In the genomic region with DNA sequence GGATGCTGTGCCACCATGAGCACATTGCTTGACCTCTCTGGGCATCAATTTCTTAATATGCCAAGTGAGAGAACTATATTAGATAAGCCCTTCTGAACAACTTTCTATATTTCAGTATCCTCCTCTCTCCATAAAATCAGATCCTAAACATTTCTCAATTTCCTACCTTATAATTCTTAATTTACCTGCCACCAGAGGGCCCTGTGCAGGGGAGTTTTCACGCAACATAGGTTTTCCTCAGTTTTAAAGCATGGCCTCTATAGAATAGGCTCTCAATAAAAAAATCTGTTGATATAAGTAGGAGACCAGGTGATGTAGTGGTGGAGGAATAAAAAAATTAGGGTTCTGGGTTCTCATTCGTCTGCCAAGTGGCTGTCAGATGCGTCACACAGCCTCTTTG, we compare ENCODE assay signal across 14 cellular contexts.
DNase-seq lines count a peak whose midpoint lies in the region; ATAC-seq and TF ChIP-seq lines count a peak whose summit lies in the region.
"Had no signal": no experiment of that assay in that cellular context is flagged by ENCODE, and none has a peak within 500 bp of the region (broad histone marks: within the 10 kb centered on the region; RNA-seq: fewer than 3 reads in every experiment).

No MANE protein-coding gene starts in this region.

- peak; percentile 32; the same call in 1 of the 2 replicates for TF ChIP-seq RAD21 in HCT116 (IDR thresholded peaks at IDR 0.05; ENCODE audit: low read depth)

- H3K36me3 ChIP-seq in HCT116 (ENCODE audit: control insufficient read depth in 1 of 2, insufficient read depth in 2 of 2, low read length in 2 of 2), result no peaks in the 10 kb centered on the region
- no peaks in the 10 kb centered on the region for H3K36me3 ChIP-seq in colonic mucosa

- H3K36me3 Mint-ChIP-seq in WTC11 (peaks cover 3% of the 10 kb centered on the region; the same call in 1 of the 2 replicates), immature natural killer cell (no peaks in the 10 kb centered on the region)
- H3K36me3 Mint-ChIP-seq in activated naive CD4-positive, alpha-beta T cell treated with anti-CD3 and anti-CD28 coated beads, Interleukin-2, amount 50 U/mL, for 72 hours, result no peaks in the 10 kb centered on the region
- H3K36me3 Mint-ChIP-seq: stimulated activated effector memory CD8-positive, alpha-beta T cell treated with anti-CD3 and anti-CD28 coated beads, Interleukin-12 subunit alpha, Interleukin-12 subunit beta, amount 100 ng/mL, for 72 hours had no signal

- H3K4me1 Mint-ChIP-seq in WTC11 (peaks cover 26% of the 10 kb centered on the region), immature natural killer cell (no peaks in the 10 kb centered on the region)
- H3K4me1 Mint-ChIP-seq: activated naive CD4-positive, alpha-beta T cell treated with anti-CD3 and anti-CD28 coated beads, Interleukin-2, amount 50 U/mL, for 24 hours; stimulated activated effector memory CD8-positive, alpha-beta T cell treated with anti-CD3 and anti-CD28 coated beads, Interleukin-12 subunit alpha, Interleukin-12 subunit beta, amount 100 ng/mL, for 72 hours had no signal

- ATAC-seq in HCT116 (peak; percentile 72), WTC11 (no peak; the same call in 1 of the 2 replicates), HG02870 (IDR thresholded peaks at IDR 0.05; ENCODE audit: unreplicated experiment) (no peak)
- ATAC-seq in activated naive CD4-positive, alpha-beta T cell treated with anti-CD3 and anti-CD28 coated beads, Interleukin-2, amount 50 U/mL, for 72 hours, result no peak
- ATAC-seq: left ventricle myocardium superior; stimulated activated effector memory CD8-positive, alpha-beta T cell treated with anti-CD3 and anti-CD28 coated beads, Interleukin-12 subunit alpha, Interleukin-12 subunit beta, amount 100 ng/mL, for 72 hours had no signal

- no peak for TF ChIP-seq POLR2A in HCT116 (IDR thresholded peaks at IDR 0.05; ENCODE audit: borderline replicate concordance, extremely low read depth, insufficient read depth, insufficient read length)

- peaks cover 23% of the 10 kb centered on the region for H3K27me3 ChIP-seq in HCT116 (ENCODE audit: insufficient read depth, low read length)
- no peaks in the 10 kb centered on the region for H3K27me3 ChIP-seq in colonic mucosa

- H3K27ac Mint-ChIP-seq in WTC11 (no peak overlapping the region), immature natural killer cell (no peak overlapping the region)
- H3K27ac Mint-ChIP-seq in activated naive CD4-positive, alpha-beta T cell treated with anti-CD3 and anti-CD28 coated beads, Interleukin-2, amount 50 U/mL, for 72 hours, result no peak overlapping the region
- H3K27ac Mint-ChIP-seq: activated naive CD4-positive, alpha-beta T cell treated with anti-CD3 and anti-CD28 coated beads, Interleukin-2, amount 50 U/mL, for 24 hours; dendritic cell treated with granulocyte-macrophage colony-stimulating factor and Interleukin-4, amounts not matched to agents 40 ng/mL and 50 ng/mL, for 4 days; stimulated activated effector memory CD8-positive, alpha-beta T cell treated with anti-CD3 and anti-CD28 coated beads, Interleukin-12 subunit alpha, Interleukin-12 subunit beta, amount 100 ng/mL, for 72 hours had no signal

- CTCF ChIA-PET in HCT116 (lab: Charles Lee) (no interaction called here), WTC11 (lab: Charles Lee) (interaction anchor here (1.6 kb wide), 1 partner anchor 110 kb away, joined by 6 read pairs; no protein-coding TSS in a partner anchor)

- DNase-seq in HCT116 (ENCODE audit: low read depth, low spot score), result no peak
- DNase-seq in WTC11 (ENCODE audit: low spot score), result no peak
- peak; percentile 4 for DNase-seq in kidney tubule cell (ENCODE audit: low spot score)
- DNase-seq in immature natural killer cell, result no peak
- DNase-seq in colonic mucosa, result no peak
- no peak for DNase-seq in activated naive CD4-positive, alpha-beta T cell treated with anti-CD3 and anti-CD28 coated beads, Interleukin-2, amount 50 U/mL, for 72 hours (ENCODE audit: low spot score in 2 of 2)
- DNase-seq: activated CD8-positive, alpha-beta memory T cell treated with anti-CD3 and anti-CD28 coated beads for 24 hours; left ventricle myocardium superior; NCI-H1092 treated with DMSO at 0.1 percent for 48 hours had no signal

- BruUV-seq in HCT116 (replicated peaks; lab: Mats Ljungman, UMichigan), result no TSS peak

- H3K9me2 ChIP-seq in HCT116 (ENCODE audit: insufficient read depth), result no peaks in the 10 kb centered on the region

- H3K9ac ChIP-seq in HCT116 (ENCODE audit: low read length) (no peak overlapping the region), colonic mucosa (ENCODE audit: low read depth in 2 of 2, low read length in 2 of 2) (no peak overlapping the region)

- H3K4me2 ChIP-seq in HCT116 (ENCODE audit: low read length), result no peak overlapping the region

- TF ChIP-seq CTCF in C4-2B (conservative IDR thresholded peaks at IDR 0.05), result peak; percentile 72
- peak; percentile 40 to 69 (median 57); a peak in 5 of 6 replicates for TF ChIP-seq CTCF in HCT116 (IDR thresholded peaks at IDR 0.05 in 2 of 3, conservative IDR thresholded peaks at IDR 0.05 in 1 of 3; ENCODE audit: borderline replicate concordance in 1 of 3, insufficient read depth in 1 of 3, low read depth in 2 of 3, low read length in 2 of 3)
- 0 out of 2 replicates have a peak, but pooled peaks have one; percentile 13 for TF ChIP-seq CTCF in WTC11 (IDR thresholded peaks at IDR 0.05)
- TF ChIP-seq CTCF in colonic mucosa (IDR thresholded peaks at IDR 0.05), result no peak

- POLR2A ChIA-PET in HCT116 (lab: Charles Lee), result no interaction called here
- POLR2A ChIA-PET in WTC11 (lab: Charles Lee), result no interaction called here

- peaks cover 9% of the 10 kb centered on the region for H3K9me3 Mint-ChIP-seq in WTC11
- peaks cover 0 to 7% (median 2%) of the 10 kb centered on the region in 6 donors for H3K9me3 Mint-ChIP-seq in immature natural killer cell
- no peaks in the 10 kb centered on the region for H3K9me3 Mint-ChIP-seq in activated naive CD4-positive, alpha-beta T cell treated with anti-CD3 and anti-CD28 coated beads, Interleukin-2, amount 50 U/mL, for 72 hours
- H3K9me3 Mint-ChIP-seq: dendritic cell treated with granulocyte-macrophage colony-stimulating factor and Interleukin-4, amounts not matched to agents 40 ng/mL and 50 ng/mL, for 4 days had no signal

- no peaks in the 10 kb centered on the region for H4K20me1 ChIP-seq in HCT116 (ENCODE audit: insufficient read depth)

- H3K4me1 ChIP-seq in HCT116 (ENCODE audit: control insufficient read depth in 1 of 2, insufficient read depth in 2 of 2, low read length in 2 of 2) (no peaks in the 10 kb centered on the region), colonic mucosa (no peaks in the 10 kb centered on the region)

- H3K4me3 ChIP-seq in HCT116 (replicated peaks in 1 of 2; ENCODE audit: low read depth in 1 of 2, low read length in 2 of 2) (no peak overlapping the region), colonic mucosa (no peak overlapping the region)

- no peaks in the 10 kb centered on the region for H3K79me2 ChIP-seq in HCT116 (ENCODE audit: insufficient read depth, low read length)

- H3K9me3 ChIP-seq in HCT116 (ENCODE audit: control insufficient read depth in 1 of 2, insufficient read depth in 1 of 2, low read depth in 1 of 2, low read length in 2 of 2) (no peaks in the 10 kb centered on the region), colonic mucosa (no peaks in the 10 kb centered on the region)

- H3K27ac ChIP-seq in C4-2B, result no peak overlapping the region
- H3K27ac ChIP-seq in HCT116 (ENCODE audit: low read depth, low read length), result no peak overlapping the region
- no peak overlapping the region for H3K27ac ChIP-seq in colonic mucosa

- RAD21 ChIA-PET in HCT116 (lab: Charles Lee; ENCODE audit: low non-redundant PET in 1 of 2, low total read pairs in 2 of 2, uncharacterized antibody in 2 of 2, unreplicated experiment in 2 of 2), result no interaction called here

- H2AFZ ChIP-seq in HCT116 (ENCODE audit: low read depth, low read length, poor library complexity, severe bottlenecking), result no peak overlapping the region

- peaks cover 28% of the 10 kb centered on the region for H3K27me3 Mint-ChIP-seq in WTC11 (ENCODE audit: low read depth)
- peaks cover 0 to 2% (median 2%) of the 10 kb centered on the region in 3 donors for H3K27me3 Mint-ChIP-seq in immature natural killer cell (ENCODE audit: low read depth in 3 of 3)

- H3K4me3 Mint-ChIP-seq in WTC11 (no peak overlapping the region), immature natural killer cell (no peak overlapping the region)
- H3K4me3 Mint-ChIP-seq: activated naive CD4-positive, alpha-beta T cell treated with anti-CD3 and anti-CD28 coated beads, Interleukin-2, amount 50 U/mL, for 24 hours; dendritic cell treated with granulocyte-macrophage colony-stimulating factor and Interleukin-4, amounts not matched to agents 40 ng/mL and 50 ng/mL, for 4 days; stimulated activated effector memory CD8-positive, alpha-beta T cell treated with anti-CD3 and anti-CD28 coated beads, Interleukin-12 subunit alpha, Interleukin-12 subunit beta, amount 100 ng/mL, for 72 hours had no signal

- intact Hi-C loops in HCT116 (cut with micrococcal nuclease), result loop anchor here (1.0 to 10.0 kb wide), 2 partner anchors 93 to 371 kb away; no protein-coding TSS in a partner anchor
- intact Hi-C loops in colonic mucosa (cut with DNase I), result no loop called here

TF ChIP-seq in HCT116, 20 proteins besides CTCF, POLR2A, EP300 and RAD21 (continues in another document):
- no peak for TF ChIP-seq ZFX (IDR thresholded peaks at IDR 0.05)
- no peak for TF ChIP-seq SP1 (IDR thresholded peaks at IDR 0.05; ENCODE audit: low read depth)
- TF ChIP-seq YY1 (IDR thresholded peaks at IDR 0.05; ENCODE audit: extremely low read depth, insufficient replicate concordance, low read depth, low read length), result no peak
- TF ChIP-seq EGR1 (IDR thresholded peaks at IDR 0.05; ENCODE audit: low read depth), result no peak

TF ChIP-seq in WTC11, 78 proteins besides CTCF, POLR2A, EP300 and RAD21 (continues in another document):
- TF ChIP-seq, protein P1, sequence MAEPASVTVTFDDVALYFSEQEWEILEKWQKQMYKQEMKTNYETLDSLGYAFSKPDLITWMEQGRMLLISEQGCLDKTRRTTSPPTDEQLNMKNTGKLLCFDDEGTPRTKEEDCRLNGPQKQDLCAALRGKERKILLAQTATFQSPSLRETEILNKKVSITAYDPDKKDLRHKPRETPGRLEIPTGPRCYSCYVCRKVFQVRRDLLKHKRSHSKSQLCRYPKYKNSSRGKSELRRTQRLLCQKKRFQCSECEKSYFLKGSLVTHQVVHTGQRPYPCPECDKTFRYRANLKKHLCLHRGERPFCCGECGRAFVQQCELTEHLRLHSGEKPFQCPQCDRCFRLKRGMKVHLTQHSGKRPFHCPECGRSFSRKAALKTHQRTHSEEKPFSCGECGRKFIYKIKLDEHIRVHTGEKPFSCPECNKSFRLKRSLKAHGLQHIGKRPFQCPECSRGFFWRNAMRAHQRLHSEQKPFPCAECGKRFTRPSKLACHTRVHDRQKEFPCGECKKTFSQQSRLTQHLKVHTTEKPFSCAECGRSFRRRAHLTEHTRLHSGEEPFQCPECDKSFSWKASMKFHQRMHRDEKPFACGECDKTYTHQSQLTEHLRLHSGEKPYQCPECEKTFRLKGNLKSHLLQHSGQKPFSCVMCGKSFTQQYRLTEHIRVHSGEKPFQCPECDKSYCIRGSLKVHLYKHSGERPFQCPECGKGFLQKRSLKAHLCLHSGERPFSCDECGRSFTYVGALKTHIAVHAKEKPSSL (CRISPR knock-in tag; conservative IDR thresholded peaks at IDR 0.05), result no peak
- TF ChIP-seq CBFB (CRISPR knock-in tag; IDR thresholded peaks at IDR 0.05; ENCODE audit: low read depth) (no peak), IRF2 (CRISPR knock-in tag; IDR thresholded peaks at IDR 0.05; ENCODE audit: borderline replicate concordance, low read depth) (no peak)
